ENCODE assay signal across 1 cellular context in the genomic region with DNA sequence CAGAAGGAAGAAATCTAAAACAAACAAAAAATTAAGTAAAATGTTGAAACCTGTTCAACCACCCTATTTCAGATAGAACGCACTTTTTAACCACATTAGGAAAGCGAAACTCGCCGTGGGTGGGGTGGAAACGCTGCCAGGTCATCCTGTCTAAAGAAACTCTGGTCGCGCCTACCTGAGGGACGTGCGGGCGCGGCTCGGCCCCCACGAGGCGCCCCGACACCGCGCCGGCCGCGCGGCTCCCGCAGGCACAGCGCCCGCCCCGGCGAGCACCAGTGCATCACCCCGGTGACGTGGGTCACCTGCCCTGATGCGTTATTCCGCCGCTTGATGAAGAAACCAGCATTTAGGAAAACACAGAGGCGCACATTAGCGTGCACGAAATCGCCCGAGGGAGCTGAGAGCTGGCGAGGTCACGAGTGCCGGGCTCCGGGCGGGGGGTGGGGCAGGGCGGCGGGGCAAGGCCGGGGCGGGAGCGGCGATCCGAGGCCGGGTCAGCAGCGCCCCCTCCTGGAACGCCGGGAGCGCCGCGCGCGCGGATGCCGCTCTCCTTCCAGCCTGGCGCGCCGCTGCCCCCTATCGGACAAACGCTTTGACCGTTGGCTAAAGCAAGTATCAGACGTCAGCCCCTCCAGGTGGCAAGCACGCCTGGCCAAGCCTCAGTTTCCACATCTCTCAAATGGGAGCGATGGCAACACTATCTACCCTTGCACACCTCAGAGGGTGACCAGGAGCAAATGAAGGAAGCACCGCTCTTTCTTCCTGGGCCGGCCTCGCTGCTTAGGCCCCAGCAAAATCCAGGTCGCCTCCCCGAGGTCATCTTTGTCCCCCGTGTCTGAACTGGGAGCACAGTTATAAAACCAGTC.
TF ChIP-seq lines count a peak whose summit lies in the region.

No MANE protein-coding gene starts in this region.

TF ChIP-seq in HepG2, 621 proteins besides CTCF, POLR2A, EP300 and RAD21 (continued from another document and continues in another):
- TF ChIP-seq ZNF616 (CRISPR knock-in tag; IDR thresholded peaks at IDR 0.05; ENCODE audit: low read depth) (no peak), GABPA (IDR thresholded peaks at IDR 0.05; ENCODE audit: low read depth, low read length) (no peak), GABPA (CRISPR knock-in tag; IDR thresholded peaks at IDR 0.05; ENCODE audit: low read depth) (no peak), HNRNPH1 (optimal IDR thresholded peaks at IDR 0.05; ENCODE audit: low read depth, low read length) (no peak), NFATC3 (CRISPR knock-in tag; IDR thresholded peaks at IDR 0.05) (no peak), ZNF383 (CRISPR knock-in tag; IDR thresholded peaks at IDR 0.05; ENCODE audit: borderline replicate concordance) (no peak), ZNF20 (CRISPR knock-in tag; IDR thresholded peaks at IDR 0.05) (no peak), ISX (CRISPR knock-in tag; conservative IDR thresholded peaks at IDR 0.05) (no peak), CERS6 (CRISPR knock-in tag; IDR thresholded peaks at IDR 0.05) (no peak), RBFOX2 (IDR thresholded peaks at IDR 0.05; ENCODE audit: low read depth, low read length) (peak; percentile 61; the same call in 1 of the 2 replicates), NFIC (IDR thresholded peaks at IDR 0.05; ENCODE audit: low read length) (no peak), MED8 (CRISPR knock-in tag; IDR thresholded peaks at IDR 0.05; ENCODE audit: insufficient replicate concordance) (no peak), ZNF3 (CRISPR knock-in tag; IDR thresholded peaks at IDR 0.05) (no peak), CCDC6 (CRISPR knock-in tag; IDR thresholded peaks at IDR 0.05) (0 out of 2 replicates have a peak, but pooled peaks have one; percentile 16), MED13 (CRISPR knock-in tag; IDR thresholded peaks at IDR 0.05) (no peak), SMC3 (IDR thresholded peaks at IDR 0.05; ENCODE audit: low read length) (peak; percentile 55), ZNF180 (CRISPR knock-in tag; IDR thresholded peaks at IDR 0.05; ENCODE audit: borderline replicate concordance, low read depth) (no peak), ZNF451 (CRISPR knock-in tag; IDR thresholded peaks at IDR 0.05) (no peak), TGIF2 (CRISPR knock-in tag; IDR thresholded peaks at IDR 0.05) (no peak), GLMP (CRISPR knock-in tag; IDR thresholded peaks at IDR 0.05; ENCODE audit: borderline replicate concordance) (no peak), ATF1 (CRISPR knock-in tag; IDR thresholded peaks at IDR 0.05) (no peak), ZNF607 (CRISPR knock-in tag; IDR thresholded peaks at IDR 0.05; ENCODE audit: borderline replicate concordance) (no peak), ZNF317 (CRISPR knock-in tag; IDR thresholded peaks at IDR 0.05) (no peak), BRCA1 (CRISPR knock-in tag; IDR thresholded peaks at IDR 0.05) (no peak), NCOA1 (CRISPR knock-in tag; IDR thresholded peaks at IDR 0.05) (no peak), SOX6 (IDR thresholded peaks at IDR 0.05) (no peak), SOX6 (CRISPR knock-in tag; IDR thresholded peaks at IDR 0.05) (peak; percentile 34), ZNF343 (CRISPR knock-in tag; IDR thresholded peaks at IDR 0.05) (no peak), PAF1 (CRISPR knock-in tag; IDR thresholded peaks at IDR 0.05) (no peak), HNRNPK (IDR thresholded peaks at IDR 0.05; ENCODE audit: low read depth, low read length, poor library complexity, severe bottlenecking) (no peak), MAF1 (CRISPR knock-in tag; IDR thresholded peaks at IDR 0.05; ENCODE audit: borderline replicate concordance) (no peak), TCF7L2 (IDR thresholded peaks at IDR 0.05; ENCODE audit: low read depth, low read length) (no peak), ZNF33B (CRISPR knock-in tag; IDR thresholded peaks at IDR 0.05) (no peak), ZNF207 (IDR thresholded peaks at IDR 0.05; ENCODE audit: borderline replicate concordance) (no peak), ZKSCAN8 (CRISPR knock-in tag; IDR thresholded peaks at IDR 0.05; ENCODE audit: borderline replicate concordance) (no peak), ZNF552 (CRISPR knock-in tag; IDR thresholded peaks at IDR 0.05; ENCODE audit: borderline replicate concordance) (no peak), DPF2 (CRISPR knock-in tag; IDR thresholded peaks at IDR 0.05; ENCODE audit: borderline replicate concordance, low read depth) (no peak), ZNF547 (CRISPR knock-in tag; IDR thresholded peaks at IDR 0.05) (peak; percentile 60), ZNF530 (CRISPR knock-in tag; IDR thresholded peaks at IDR 0.05; ENCODE audit: low read depth) (no peak), RORA (CRISPR knock-in tag; IDR thresholded peaks at IDR 0.05) (no peak), ZNF337 (CRISPR knock-in tag; IDR thresholded peaks at IDR 0.05; ENCODE audit: borderline replicate concordance, low read depth) (0 out of 2 replicates have a peak, but pooled peaks have one; percentile 46)
- TF ChIP-seq, protein P1, sequence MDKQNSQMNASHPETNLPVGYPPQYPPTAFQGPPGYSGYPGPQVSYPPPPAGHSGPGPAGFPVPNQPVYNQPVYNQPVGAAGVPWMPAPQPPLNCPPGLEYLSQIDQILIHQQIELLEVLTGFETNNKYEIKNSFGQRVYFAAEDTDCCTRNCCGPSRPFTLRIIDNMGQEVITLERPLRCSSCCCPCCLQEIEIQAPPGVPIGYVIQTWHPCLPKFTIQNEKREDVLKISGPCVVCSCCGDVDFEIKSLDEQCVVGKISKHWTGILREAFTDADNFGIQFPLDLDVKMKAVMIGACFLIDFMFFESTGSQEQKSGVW (CRISPR knock-in tag; IDR thresholded peaks at IDR 0.05; ENCODE audit: borderline replicate concordance) = no peak
- TF ChIP-seq, protein P2, sequence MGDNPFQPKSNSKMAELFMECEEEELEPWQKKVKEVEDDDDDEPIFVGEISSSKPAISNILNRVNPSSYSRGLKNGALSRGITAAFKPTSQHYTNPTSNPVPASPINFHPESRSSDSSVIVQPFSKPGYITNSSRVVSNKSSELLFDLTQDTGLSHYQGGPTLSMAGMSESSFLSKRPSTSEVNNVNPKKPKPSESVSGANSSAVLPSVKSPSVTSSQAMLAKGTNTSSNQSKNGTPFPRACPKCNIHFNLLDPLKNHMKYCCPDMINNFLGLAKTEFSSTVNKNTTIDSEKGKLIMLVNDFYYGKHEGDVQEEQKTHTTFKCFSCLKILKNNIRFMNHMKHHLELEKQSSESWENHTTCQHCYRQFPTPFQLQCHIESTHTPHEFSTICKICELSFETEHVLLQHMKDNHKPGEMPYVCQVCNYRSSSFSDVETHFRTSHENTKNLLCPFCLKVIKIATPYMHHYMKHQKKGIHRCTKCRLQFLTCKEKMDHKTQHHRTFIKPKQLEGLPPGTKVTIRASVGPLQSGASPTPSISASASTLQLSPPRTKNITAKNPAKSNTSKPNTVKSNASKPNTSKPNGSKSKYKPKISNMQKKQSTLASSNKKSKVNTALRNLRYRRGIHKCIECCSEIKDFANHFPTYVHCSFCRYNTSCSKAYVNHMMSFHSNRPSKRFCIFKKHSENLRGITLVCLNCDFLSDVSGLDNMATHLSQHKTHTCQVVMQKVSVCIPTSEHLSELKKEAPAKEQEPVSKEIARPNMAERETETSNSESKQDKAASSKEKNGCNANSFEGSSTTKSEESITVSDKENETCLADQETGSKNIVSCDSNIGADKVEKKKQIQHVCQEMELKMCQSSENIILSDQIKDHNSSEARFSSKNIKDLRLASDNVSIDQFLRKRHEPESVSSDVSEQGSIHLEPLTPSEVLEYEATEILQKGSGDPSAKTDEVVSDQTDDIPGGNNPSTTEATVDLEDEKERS (CRISPR knock-in tag; IDR thresholded peaks at IDR 0.05) = no peak
- TF ChIP-seq, protein P3, sequence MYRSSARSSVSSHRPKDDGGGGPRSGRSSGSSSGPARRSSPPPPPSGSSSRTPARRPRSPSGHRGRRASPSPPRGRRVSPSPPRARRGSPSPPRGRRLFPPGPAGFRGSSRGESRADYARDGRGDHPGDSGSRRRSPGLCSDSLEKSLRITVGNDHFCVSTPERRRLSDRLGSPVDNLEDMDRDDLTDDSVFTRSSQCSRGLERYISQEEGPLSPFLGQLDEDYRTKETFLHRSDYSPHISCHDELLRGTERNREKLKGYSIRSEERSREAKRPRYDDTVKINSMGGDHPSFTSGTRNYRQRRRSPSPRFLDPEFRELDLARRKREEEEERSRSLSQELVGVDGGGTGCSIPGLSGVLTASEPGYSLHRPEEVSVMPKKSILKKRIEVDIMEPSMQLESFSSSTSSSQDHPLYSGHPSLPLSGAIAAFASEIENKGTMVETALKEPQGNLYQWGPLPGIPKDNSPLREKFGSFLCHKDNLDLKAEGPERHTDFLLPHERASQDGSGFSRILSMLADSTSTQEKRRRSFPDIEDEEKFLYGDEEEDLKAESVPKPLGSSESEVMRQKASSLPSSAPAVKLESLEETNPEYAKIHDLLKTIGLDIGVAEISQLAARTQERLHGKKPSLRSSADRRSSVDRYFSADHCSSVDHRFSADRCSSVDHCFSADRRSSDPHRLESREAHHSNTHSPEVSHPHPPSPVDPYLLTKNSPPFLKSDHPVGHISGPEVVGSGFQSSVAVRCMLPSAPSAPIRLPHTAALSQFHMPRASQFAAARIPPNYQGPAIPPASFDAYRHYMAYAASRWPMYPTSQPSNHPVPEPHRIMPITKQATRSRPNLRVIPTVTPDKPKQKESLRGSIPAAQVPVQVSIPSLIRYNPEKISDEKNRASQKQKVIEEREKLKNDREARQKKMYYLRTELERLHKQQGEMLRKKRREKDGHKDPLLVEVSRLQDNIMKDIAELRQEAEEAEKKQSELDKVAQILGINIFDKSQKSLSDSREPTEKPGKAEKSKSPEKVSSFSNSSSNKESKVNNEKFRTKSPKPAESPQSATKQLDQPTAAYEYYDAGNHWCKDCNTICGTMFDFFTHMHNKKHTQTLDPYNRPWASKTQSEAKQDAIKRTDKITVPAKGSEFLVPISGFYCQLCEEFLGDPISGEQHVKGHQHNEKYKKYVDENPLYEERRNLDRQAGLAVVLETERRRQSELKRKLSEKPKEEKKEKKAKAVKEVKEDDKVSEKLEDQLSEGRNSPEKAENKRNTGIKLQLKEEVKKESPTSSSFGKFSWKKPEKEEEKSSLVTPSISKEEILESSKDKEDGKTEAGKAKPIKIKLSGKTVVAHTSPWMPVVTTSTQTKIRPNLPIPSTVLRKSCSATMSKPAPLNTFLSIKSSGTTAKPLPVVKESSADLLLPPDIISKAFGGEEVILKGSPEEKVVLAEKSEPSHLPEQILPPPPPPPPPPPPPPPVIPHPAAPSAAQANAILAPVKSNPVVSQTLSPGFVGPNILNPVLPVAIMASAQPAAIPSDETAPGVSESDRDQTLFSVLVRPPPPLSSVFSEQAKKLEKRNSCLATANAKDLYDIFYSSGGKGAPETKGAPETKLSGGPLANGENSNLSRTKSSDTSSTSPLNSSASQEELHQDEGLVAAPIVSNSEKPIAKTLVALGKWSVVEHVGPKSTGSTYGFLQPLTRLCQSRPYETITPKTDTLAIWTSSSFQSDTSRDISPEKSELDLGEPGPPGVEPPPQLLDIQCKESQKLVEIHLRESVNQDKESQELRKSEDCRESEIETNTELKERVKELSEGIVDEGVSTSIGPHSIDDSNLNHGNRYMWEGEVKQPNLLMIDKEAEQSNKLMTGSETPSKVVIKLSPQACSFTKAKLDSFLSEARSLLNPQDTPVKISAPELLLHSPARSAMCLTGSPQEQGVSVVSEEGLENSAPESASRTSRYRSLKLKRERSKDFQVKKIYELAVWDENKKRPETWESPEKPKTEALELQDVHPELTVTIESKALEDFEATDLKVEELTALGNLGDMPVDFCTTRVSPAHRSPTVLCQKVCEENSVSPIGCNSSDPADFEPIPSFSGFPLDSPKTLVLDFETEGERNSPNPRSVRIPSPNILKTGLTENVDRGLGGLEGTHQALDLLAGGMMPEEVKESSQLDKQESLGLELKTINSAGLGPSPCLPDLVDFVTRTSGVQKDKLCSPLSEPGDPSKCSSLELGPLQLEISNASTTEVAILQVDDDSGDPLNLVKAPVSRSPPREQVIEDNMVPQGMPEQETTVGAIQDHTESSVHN (CRISPR knock-in tag; IDR thresholded peaks at IDR 0.05) = no peak
- TF ChIP-seq, protein P4, sequence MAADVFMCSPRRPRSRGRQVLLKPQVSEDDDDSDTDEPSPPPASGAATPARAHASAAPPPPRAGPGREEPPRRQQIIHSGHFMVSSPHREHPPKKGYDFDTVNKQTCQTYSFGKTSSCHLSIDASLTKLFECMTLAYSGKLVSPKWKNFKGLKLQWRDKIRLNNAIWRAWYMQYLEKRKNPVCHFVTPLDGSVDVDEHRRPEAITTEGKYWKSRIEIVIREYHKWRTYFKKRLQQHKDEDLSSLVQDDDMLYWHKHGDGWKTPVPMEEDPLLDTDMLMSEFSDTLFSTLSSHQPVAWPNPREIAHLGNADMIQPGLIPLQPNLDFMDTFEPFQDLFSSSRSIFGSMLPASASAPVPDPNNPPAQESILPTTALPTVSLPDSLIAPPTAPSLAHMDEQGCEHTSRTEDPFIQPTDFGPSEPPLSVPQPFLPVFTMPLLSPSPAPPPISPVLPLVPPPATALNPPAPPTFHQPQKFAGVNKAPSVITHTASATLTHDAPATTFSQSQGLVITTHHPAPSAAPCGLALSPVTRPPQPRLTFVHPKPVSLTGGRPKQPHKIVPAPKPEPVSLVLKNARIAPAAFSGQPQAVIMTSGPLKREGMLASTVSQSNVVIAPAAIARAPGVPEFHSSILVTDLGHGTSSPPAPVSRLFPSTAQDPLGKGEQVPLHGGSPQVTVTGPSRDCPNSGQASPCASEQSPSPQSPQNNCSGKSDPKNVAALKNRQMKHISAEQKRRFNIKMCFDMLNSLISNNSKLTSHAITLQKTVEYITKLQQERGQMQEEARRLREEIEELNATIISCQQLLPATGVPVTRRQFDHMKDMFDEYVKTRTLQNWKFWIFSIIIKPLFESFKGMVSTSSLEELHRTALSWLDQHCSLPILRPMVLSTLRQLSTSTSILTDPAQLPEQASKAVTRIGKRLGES (CRISPR knock-in tag; IDR thresholded peaks at IDR 0.05; ENCODE audit: borderline replicate concordance) = no peak
- TF ChIP-seq, protein P5, sequence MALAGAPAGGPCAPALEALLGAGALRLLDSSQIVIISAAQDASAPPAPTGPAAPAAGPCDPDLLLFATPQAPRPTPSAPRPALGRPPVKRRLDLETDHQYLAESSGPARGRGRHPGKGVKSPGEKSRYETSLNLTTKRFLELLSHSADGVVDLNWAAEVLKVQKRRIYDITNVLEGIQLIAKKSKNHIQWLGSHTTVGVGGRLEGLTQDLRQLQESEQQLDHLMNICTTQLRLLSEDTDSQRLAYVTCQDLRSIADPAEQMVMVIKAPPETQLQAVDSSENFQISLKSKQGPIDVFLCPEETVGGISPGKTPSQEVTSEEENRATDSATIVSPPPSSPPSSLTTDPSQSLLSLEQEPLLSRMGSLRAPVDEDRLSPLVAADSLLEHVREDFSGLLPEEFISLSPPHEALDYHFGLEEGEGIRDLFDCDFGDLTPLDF (CRISPR knock-in tag; IDR thresholded peaks at IDR 0.05) = 0 out of 2 replicates have a peak, but pooled peaks have one; percentile 28
